Comparison of ENCODE assay signal across 1 cellular context in genomic region chr1:24526940-24527542, GRCh38.
TF ChIP-seq lines count a peak whose summit lies in the region.

No MANE protein-coding gene starts in this region.

TF ChIP-seq in HCT116, 20 proteins besides CTCF, POLR2A, EP300 and RAD21 (continued from another document):
- TF ChIP-seq, protein P1, sequence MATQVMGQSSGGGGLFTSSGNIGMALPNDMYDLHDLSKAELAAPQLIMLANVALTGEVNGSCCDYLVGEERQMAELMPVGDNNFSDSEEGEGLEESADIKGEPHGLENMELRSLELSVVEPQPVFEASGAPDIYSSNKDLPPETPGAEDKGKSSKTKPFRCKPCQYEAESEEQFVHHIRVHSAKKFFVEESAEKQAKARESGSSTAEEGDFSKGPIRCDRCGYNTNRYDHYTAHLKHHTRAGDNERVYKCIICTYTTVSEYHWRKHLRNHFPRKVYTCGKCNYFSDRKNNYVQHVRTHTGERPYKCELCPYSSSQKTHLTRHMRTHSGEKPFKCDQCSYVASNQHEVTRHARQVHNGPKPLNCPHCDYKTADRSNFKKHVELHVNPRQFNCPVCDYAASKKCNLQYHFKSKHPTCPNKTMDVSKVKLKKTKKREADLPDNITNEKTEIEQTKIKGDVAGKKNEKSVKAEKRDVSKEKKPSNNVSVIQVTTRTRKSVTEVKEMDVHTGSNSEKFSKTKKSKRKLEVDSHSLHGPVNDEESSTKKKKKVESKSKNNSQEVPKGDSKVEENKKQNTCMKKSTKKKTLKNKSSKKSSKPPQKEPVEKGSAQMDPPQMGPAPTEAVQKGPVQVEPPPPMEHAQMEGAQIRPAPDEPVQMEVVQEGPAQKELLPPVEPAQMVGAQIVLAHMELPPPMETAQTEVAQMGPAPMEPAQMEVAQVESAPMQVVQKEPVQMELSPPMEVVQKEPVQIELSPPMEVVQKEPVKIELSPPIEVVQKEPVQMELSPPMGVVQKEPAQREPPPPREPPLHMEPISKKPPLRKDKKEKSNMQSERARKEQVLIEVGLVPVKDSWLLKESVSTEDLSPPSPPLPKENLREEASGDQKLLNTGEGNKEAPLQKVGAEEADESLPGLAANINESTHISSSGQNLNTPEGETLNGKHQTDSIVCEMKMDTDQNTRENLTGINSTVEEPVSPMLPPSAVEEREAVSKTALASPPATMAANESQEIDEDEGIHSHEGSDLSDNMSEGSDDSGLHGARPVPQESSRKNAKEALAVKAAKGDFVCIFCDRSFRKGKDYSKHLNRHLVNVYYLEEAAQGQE (IDR thresholded peaks at IDR 0.05; ENCODE audit: low read depth) = no peak
- TF ChIP-seq ATF3 (IDR thresholded peaks at IDR 0.05) (no peak), ZNF274 (IDR thresholded peaks at IDR 0.05; ENCODE audit: low read depth, low read length) (no peak), CEBPB (IDR thresholded peaks at IDR 0.05; ENCODE audit: low read depth) (no peak), SRF (IDR thresholded peaks at IDR 0.05; ENCODE audit: low read depth) (no peak), EZH2phosphoT487 (IDR thresholded peaks at IDR 0.05; ENCODE audit: borderline replicate concordance) (no peak), MAX (IDR thresholded peaks at IDR 0.05) (no peak), FOSL1 (IDR thresholded peaks at IDR 0.05; ENCODE audit: low read depth) (no peak), ELF1 (IDR thresholded peaks at IDR 0.05; ENCODE audit: borderline replicate concordance, low read depth) (no peak), SP1 (IDR thresholded peaks at IDR 0.05; ENCODE audit: low read depth) (no peak)
